In the genomic region with DNA sequence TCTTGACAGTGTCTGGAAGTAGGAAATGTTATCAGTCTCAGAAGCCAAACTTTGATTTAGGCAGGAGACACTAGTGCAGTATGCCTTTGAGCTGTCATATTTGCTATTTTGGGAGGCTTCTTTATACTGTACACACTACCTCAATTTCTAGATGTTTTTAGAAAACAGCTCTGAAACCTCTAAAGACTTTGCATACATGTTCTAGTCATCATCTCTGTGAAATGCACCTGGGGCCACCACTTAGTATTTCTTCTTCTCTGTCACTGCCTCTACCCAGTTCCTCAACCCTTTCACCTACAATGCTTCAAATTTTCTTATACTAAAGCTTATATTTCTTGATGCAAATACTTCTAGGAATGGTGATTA, we compare ENCODE assay signal across 15 cellular contexts. TPM values are rescaled to one million over a fixed set of nuclear protein-coding genes. Genes with fewer than 3 reads are reported as not detected.
DNase-seq lines count a peak whose midpoint lies in the region; ATAC-seq and TF ChIP-seq lines count a peak whose summit lies in the region.
"Had no signal": no experiment of that assay in that cellular context is flagged by ENCODE, and none has a peak within 500 bp of the region (broad histone marks: within the 10 kb centered on the region; RNA-seq: fewer than 3 reads in every experiment).

No MANE protein-coding gene starts in this region.

- TF ChIP-seq CTCF in progenitor cell of endocrine pancreas (IDR thresholded peaks at IDR 0.05; ENCODE audit: unreplicated experiment): no peak

- peak overlapping the region; percentile 1 for H3K27ac Mint-ChIP-seq in progenitor cell of endocrine pancreas
- H3K27ac Mint-ChIP-seq: activated T-helper 17 cell treated with anti-CD3 and anti-CD28 coated beads, Interleukin-2, amount 50 U/mL, for 72 hours; memory B cell; stimulated activated memory B cell treated with anti-CD40 and anti-IgM and Interleukin-4, amounts not matched to agents 10 μg/mL and 1 μg/mL and 100 μg/mL, for 72 hours had no signal

- H3K4me3 Mint-ChIP-seq in progenitor cell of endocrine pancreas (ENCODE audit: low read depth): no peak overlapping the region
- H3K4me3 Mint-ChIP-seq: activated T-helper 17 cell treated with anti-CD3 and anti-CD28 coated beads, Interleukin-2, amount 50 U/mL, for 72 hours; memory B cell; stimulated activated memory B cell treated with anti-CD40 and anti-IgM and Interleukin-4, amounts not matched to agents 10 μg/mL and 1 μg/mL and 100 μg/mL, for 72 hours had no signal

- ATAC-seq in GM19043 (IDR thresholded peaks at IDR 0.05; ENCODE audit: low read depth, unreplicated experiment) (peak; percentile 81), GM21723 (IDR thresholded peaks at IDR 0.05; ENCODE audit: unreplicated experiment) (peak; percentile 98), HG03103 (IDR thresholded peaks at IDR 0.05; ENCODE audit: low read depth, unreplicated experiment) (peak; percentile 98)
- ATAC-seq: activated T-helper 17 cell treated with anti-CD3 and anti-CD28 coated beads, Interleukin-2, amount 50 U/mL, for 72 hours; SK-N-SH treated with all-trans-retinoic acid at 6 μM for 48 hours had no signal

- H3K9me3 Mint-ChIP-seq in progenitor cell of endocrine pancreas (ENCODE audit: low read depth): no peaks in the 10 kb centered on the region
- H3K9me3 Mint-ChIP-seq: activated T-helper 17 cell treated with anti-CD3 and anti-CD28 coated beads, Interleukin-2, amount 50 U/mL, for 72 hours; stimulated activated memory B cell treated with anti-CD40 and anti-IgM and Interleukin-4, amounts not matched to agents 10 μg/mL and 1 μg/mL and 100 μg/mL, for 72 hours had no signal

- H3K36me3 Mint-ChIP-seq in progenitor cell of endocrine pancreas (ENCODE audit: insufficient read depth): no peaks in the 10 kb centered on the region
- H3K36me3 Mint-ChIP-seq: memory B cell; stimulated activated memory B cell treated with anti-CD40 and anti-IgM and Interleukin-4, amounts not matched to agents 10 μg/mL and 1 μg/mL and 100 μg/mL, for 72 hours had no signal

- no peaks in the 10 kb centered on the region for H3K27me3 Mint-ChIP-seq in progenitor cell of endocrine pancreas
- H3K27me3 Mint-ChIP-seq: memory B cell; stimulated activated memory B cell treated with anti-CD40 and anti-IgM and Interleukin-4, amounts not matched to agents 10 μg/mL and 1 μg/mL and 100 μg/mL, for 72 hours had no signal

- DNase-seq in progenitor cell of endocrine pancreas (ENCODE audit: low spot score, unreplicated experiment) (no peak), NCI-H2196 treated with DMSO at 0.1 percent for 48 hours (lab: John Stamatoyannopoulos, UW; ENCODE audit: unreplicated experiment) (no peak), C1 segment of cervical spinal cord (lab: John Stamatoyannopoulos, UW) (no peak), AML-193 (lab: John Stamatoyannopoulos, UW) (no peak)
- DNase-seq: activated CD4-positive, alpha-beta T cell treated with anti-CD3 and anti-CD28 coated beads for 1 hour; hypothalamus; NCI-H1105 treated with DMSO at 0.1 percent for 48 hours; ovary had no signal

- H3K4me1 Mint-ChIP-seq in progenitor cell of endocrine pancreas (ENCODE audit: low read depth): peaks cover 11% of the 10 kb centered on the region
- H3K4me1 Mint-ChIP-seq: activated T-helper 17 cell treated with anti-CD3 and anti-CD28 coated beads, Interleukin-2, amount 50 U/mL, for 72 hours; memory B cell; stimulated activated memory B cell treated with anti-CD40 and anti-IgM and Interleukin-4, amounts not matched to agents 10 μg/mL and 1 μg/mL and 100 μg/mL, for 72 hours had no signal

RNA-seq across cellular contexts. Expression of gene PLA2G4A, which starts 29.1 kb away (rescaled TPM):
- total RNA-seq in progenitor cell of endocrine pancreas: 0.72 and 1.00 TPM in 2 replicates
